Comparison of ENCODE assay signal across 17 cellular contexts in the genomic region with DNA sequence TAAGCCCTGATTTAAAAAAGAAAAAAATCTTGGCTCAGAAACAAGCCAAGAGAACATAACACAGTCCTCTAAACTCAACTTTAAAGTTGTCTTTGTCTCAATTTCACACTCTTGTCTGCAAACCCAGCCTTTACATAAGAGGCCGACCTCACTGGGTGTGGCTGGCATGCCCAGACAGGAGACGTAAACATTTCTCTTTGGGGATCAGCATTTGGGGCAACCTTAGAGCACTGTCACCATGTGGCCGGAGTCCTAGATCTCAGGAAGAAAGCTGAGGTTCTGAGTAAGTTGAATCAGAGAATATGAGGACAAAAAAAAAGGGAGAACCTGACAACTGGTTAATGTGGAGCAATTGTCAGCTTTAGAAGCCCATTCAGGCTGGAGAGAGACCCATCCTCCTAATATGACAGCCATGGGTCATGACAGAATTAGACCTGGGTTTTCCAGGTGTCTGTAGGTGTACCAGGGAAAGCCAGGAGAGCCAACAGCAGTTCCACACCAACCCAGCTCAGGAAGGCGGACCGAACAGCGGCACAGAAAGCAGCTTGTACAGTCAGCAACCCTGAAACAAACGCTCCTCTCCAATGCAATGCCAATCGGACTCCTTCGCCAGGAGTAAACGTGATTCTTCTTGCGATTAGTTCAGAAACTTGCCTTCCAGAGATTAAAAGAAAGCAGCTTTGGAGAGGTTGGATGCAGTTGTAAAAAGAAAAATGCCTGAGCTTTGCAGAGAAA.
A peak's percentile ranks its signal among the peaks of the same experiment; 100 is the strongest.
DNase-seq lines count a peak whose midpoint lies in the region; ATAC-seq and TF ChIP-seq lines count a peak whose summit lies in the region.
"Had no signal": no experiment of that assay in that cellular context is flagged by ENCODE, and none has a peak within 500 bp of the region (broad histone marks: within the 10 kb centered on the region; RNA-seq: fewer than 3 reads in every experiment).

No MANE protein-coding gene starts in this region.

- no peak for DNase-seq in CD4-positive, alpha-beta memory T cell
- DNase-seq in T-cell (no peak), esophagus squamous epithelium (lab: John Stamatoyannopoulos, UW) (no peak), trophoblast cell (no peak), HCEC 1CT (no peak), mucosa of gallbladder (ENCODE audit: low spot score) (no peak)
- DNase-seq in activated CD4-positive, alpha-beta T cell treated with anti-CD3 and anti-CD28 coated beads for 4 hours, result no peak
- DNase-seq: activated CD4-positive, CD25-positive, alpha-beta regulatory T cell treated with anti-CD3 and anti-CD28 coated beads, Interleukin-2, amount 50 U/mL, for 72 hours; activated naive CD8-positive, alpha-beta T cell treated with anti-CD3 and anti-CD28 coated beads for 36 hours; activated T-cell treated with anti-CD3 and anti-CD28 coated beads for 4 hours; cerebellar nuclear complex; heart left ventricle; kidney glomerular epithelial cell; NCI-H748 treated with DMSO at 0.1 percent for 48 hours; T-helper 1 cell had no signal

- no peaks in the 10 kb centered on the region for H3K36me3 Mint-ChIP-seq in CD4-positive, alpha-beta memory T cell
- H3K36me3 Mint-ChIP-seq in T-cell, result no peaks in the 10 kb centered on the region
- H3K36me3 Mint-ChIP-seq: activated naive CD8-positive, alpha-beta T cell treated with anti-CD3 and anti-CD28 coated beads for 36 hours had no signal

- H2AK5ac ChIP-seq in trophoblast cell (ENCODE audit: low read length), result no peak overlapping the region

- H3K4me3 Mint-ChIP-seq in CD4-positive, alpha-beta memory T cell, result peak overlapping the region in 6 of 8 donors; percentile 19 to 63 (median 37)
- H3K4me3 Mint-ChIP-seq in T-cell, result no peak overlapping the region
- H3K4me3 Mint-ChIP-seq: activated naive CD8-positive, alpha-beta T cell treated with anti-CD3 and anti-CD28 coated beads for 36 hours had no signal

- H3K4me1 ChIP-seq in CD4-positive, alpha-beta memory T cell (ENCODE audit: insufficient read depth, low read length), result peaks cover 15% of the 10 kb centered on the region
- peaks cover 0 to 31% (median 9%) of the 10 kb centered on the region in 3 donors for H3K4me1 ChIP-seq in esophagus squamous epithelium
- peaks cover 5% of the 10 kb centered on the region in 2 experiments for H3K4me1 ChIP-seq in trophoblast cell (ENCODE audit: control insufficient read depth in 1 of 2, insufficient read depth in 2 of 2, low read length in 2 of 2)

- peak overlapping the region; percentile 51 for H4K91ac ChIP-seq in trophoblast cell (ENCODE audit: low read depth, low read length)

- ATAC-seq in T-cell (replicated peaks in 1 of 4) (peak in 3 of 4 experiments; percentile 40 to 60 (median 60)), GM19035 (IDR thresholded peaks at IDR 0.05; ENCODE audit: unreplicated experiment) (no peak)
- ATAC-seq: heart left ventricle had no signal

- CTCF ChIA-PET in CD4-positive, alpha-beta memory T cell (lab: Charles Lee; ENCODE audit: partially characterized antibody), result interaction anchor here (0.8 to 1.4 kb wide), 4 partner anchors 9 to 120 kb away, joined by 3 to 4 read pairs (median 4); no protein-coding TSS in a partner anchor
- CTCF ChIA-PET in T-cell (lab: Charles Lee), result interaction anchor here in 1 of 2 donors (0.6 kb wide), 1 partner anchor 272 kb away, joined by 3 read pairs; no protein-coding TSS in a partner anchor

- H3K79me2 ChIP-seq in trophoblast cell (ENCODE audit: control insufficient read depth, insufficient read depth, low read length, poor library complexity), result no peaks in the 10 kb centered on the region

- peak overlapping the region; percentile 35 for H2AFZ ChIP-seq in trophoblast cell (ENCODE audit: insufficient read depth, low read length, poor library complexity)

- H3K27me3 Mint-ChIP-seq in CD4-positive, alpha-beta memory T cell, result peaks cover 0 to 2% of the 10 kb centered on the region in 2 donors
- peaks cover 0 to 3% of the 10 kb centered on the region in 2 donors for H3K27me3 Mint-ChIP-seq in T-cell

- POLR2A ChIA-PET in CD4-positive, alpha-beta memory T cell (lab: Charles Lee; ENCODE audit: partially characterized antibody), result interaction anchor here (0.8 to 2.8 kb wide), 7 partner anchors 17 to 389 kb away, joined by 3 to 14 read pairs (median 4); partner anchors contain the start of gene MAP3K1
- POLR2A ChIA-PET in T-cell (lab: Charles Lee), result interaction anchor here in 1 of 2 donors (0.7 kb wide), 1 partner anchor 20 kb away, joined by 4 read pairs; no protein-coding TSS in a partner anchor

- no peak overlapping the region for H3K23ac ChIP-seq in trophoblast cell (ENCODE audit: low read length)

- TF ChIP-seq CTCF in esophagus squamous epithelium (IDR thresholded peaks at IDR 0.05), result no peak

- no peak overlapping the region for H3K27ac ChIP-seq in CD4-positive, alpha-beta memory T cell (ENCODE audit: low read depth, low read length)
- H3K27ac ChIP-seq in esophagus squamous epithelium, result peak overlapping the region; percentile 45 to 87 (median 83)
- H3K27ac ChIP-seq in trophoblast cell (ENCODE audit: low read depth, low read length), result no peak overlapping the region
- H3K27ac ChIP-seq: heart left ventricle, KMS-11 had no signal

- H3K4ac ChIP-seq in trophoblast cell (ENCODE audit: low read depth, low read length), result no peak overlapping the region

- H3K36me3 ChIP-seq in CD4-positive, alpha-beta memory T cell (ENCODE audit: insufficient read depth, low read length), result no peaks in the 10 kb centered on the region
- H3K36me3 ChIP-seq in esophagus squamous epithelium, result no peaks in the 10 kb centered on the region
- H3K36me3 ChIP-seq in trophoblast cell (ENCODE audit: control insufficient read depth in 1 of 2, insufficient read depth in 2 of 2, low read length in 2 of 2), result no peaks in the 10 kb centered on the region
- H3K36me3 ChIP-seq: heart left ventricle had no signal

- H3K9me3 ChIP-seq in CD4-positive, alpha-beta memory T cell (ENCODE audit: control insufficient read depth in 1 of 2, low read length in 2 of 2), result no peaks in the 10 kb centered on the region
- H3K9me3 ChIP-seq in esophagus squamous epithelium, result no peaks in the 10 kb centered on the region
- H3K9me3 ChIP-seq in trophoblast cell (ENCODE audit: insufficient read depth, low read depth, low read length), result no peaks in the 10 kb centered on the region
- H3K9me3 ChIP-seq: heart left ventricle had no signal

- H3K14ac ChIP-seq in trophoblast cell (ENCODE audit: low read length), result no peak overlapping the region

- H4K8ac ChIP-seq in trophoblast cell (ENCODE audit: low read depth, low read length), result peak overlapping the region; percentile 29

- H3K27ac Mint-ChIP-seq in CD4-positive, alpha-beta memory T cell, result peak overlapping the region in 5 of 7 donors; percentile 51 to 80 (median 55)
- H3K27ac Mint-ChIP-seq in T-cell, result peak overlapping the region; percentile 31 to 64
- H3K27ac Mint-ChIP-seq: activated naive CD8-positive, alpha-beta T cell treated with anti-CD3 and anti-CD28 coated beads for 36 hours had no signal

- no peak overlapping the region for H2BK5ac ChIP-seq in trophoblast cell (ENCODE audit: low read depth, low read length, poor library complexity)

- peaks cover 3% of the 10 kb centered on the region for H3K79me1 ChIP-seq in trophoblast cell (ENCODE audit: low read length)

- H3K9ac ChIP-seq in trophoblast cell (ENCODE audit: low read length), result no peak overlapping the region
- H3K9ac ChIP-seq: KMS-11 had no signal

- H3K4me2 ChIP-seq in trophoblast cell (ENCODE audit: low read length), result no peak overlapping the region
- H3K4me2 ChIP-seq: KMS-11 had no signal

- H3K4me1 Mint-ChIP-seq in CD4-positive, alpha-beta memory T cell, result peaks cover 11 to 34% (median 19%) of the 10 kb centered on the region in 4 donors
- peaks cover 20 to 27% (median 20%) of the 10 kb centered on the region in 3 donors for H3K4me1 Mint-ChIP-seq in T-cell

- 31 to 57% methylated on average over 10 to 11 of the region's 11 CpGs for WGBS in esophagus squamous epithelium, 2 donors
- WGBS in trophoblast cell (ENCODE audit: extremely low coverage, insufficient coverage, insufficient read length), result no CpG with 5 or more reads among the region's 11 CpGs

- H3K27me3 ChIP-seq in CD4-positive, alpha-beta memory T cell (ENCODE audit: insufficient read depth, low read length), result no peaks in the 10 kb centered on the region
- H3K27me3 ChIP-seq in esophagus squamous epithelium (no peaks in the 10 kb centered on the region), trophoblast cell (ENCODE audit: insufficient read depth, low read length) (no peaks in the 10 kb centered on the region)
- H3K27me3 ChIP-seq: heart left ventricle had no signal

- TF ChIP-seq POLR2A in esophagus squamous epithelium (IDR thresholded peaks at IDR 0.05), result no peak

- intact Hi-C loops in CD4-positive, alpha-beta memory T cell (cut with micrococcal nuclease), result no loop called here
- intact Hi-C loops in esophagus squamous epithelium (cut with DNase I), result no loop called here

- no peak overlapping the region for H3K18ac ChIP-seq in trophoblast cell (ENCODE audit: low read length)

- H3K4me3 ChIP-seq in CD4-positive, alpha-beta memory T cell (ENCODE audit: low read length in 2 of 2), result no peak overlapping the region
- H3K4me3 ChIP-seq in esophagus squamous epithelium (peak overlapping the region; percentile 6 to 36 (median 30)), trophoblast cell (ENCODE audit: low read depth, low read length) (no peak overlapping the region)
- H3K4me3 ChIP-seq: heart left ventricle had no signal

- no peak overlapping the region for H2BK120ac ChIP-seq in trophoblast cell (ENCODE audit: insufficient read depth, low read length, poor library complexity)

- H2BK12ac ChIP-seq in trophoblast cell (ENCODE audit: low read length), result no peak overlapping the region

- no peak overlapping the region for H4K12ac ChIP-seq in trophoblast cell (ENCODE audit: low read depth, low read length)

- peaks cover 0 to 3% (median 0%) of the 10 kb centered on the region in 8 donors for H3K9me3 Mint-ChIP-seq in CD4-positive, alpha-beta memory T cell
- no peaks in the 10 kb centered on the region for H3K9me3 Mint-ChIP-seq in T-cell
- H3K9me3 Mint-ChIP-seq: activated naive CD8-positive, alpha-beta T cell treated with anti-CD3 and anti-CD28 coated beads for 36 hours had no signal

Comparison
In these comparisons a context has a peak if more than half of its experiments do, and no peak if none do; other contexts are left out.
1. H3K27ac ChIP-seq: peak in esophagus squamous epithelium (4 of 4); none in CD4-positive, alpha-beta memory T cell (single experiment) and trophoblast cell (single experiment).
2. H3K4me3 ChIP-seq: peak in esophagus squamous epithelium (4 of 4); none in CD4-positive, alpha-beta memory T cell (0 of 2) and trophoblast cell (single experiment).
3. H3K4me3 Mint-ChIP-seq: peak in CD4-positive, alpha-beta memory T cell (6 of 8); none in T-cell (0 of 3).